ENCODE assay signal across 15 cellular contexts in genomic region chr3:194075802-194076460, GRCh38.
DNase-seq lines count a peak whose midpoint lies in the region; ATAC-seq and TF ChIP-seq lines count a peak whose summit lies in the region.
"Had no signal": no experiment of that assay in that cellular context is flagged by ENCODE, and none has a peak within 500 bp of the region (broad histone marks: within the 10 kb centered on the region; RNA-seq: fewer than 3 reads in every experiment).

No MANE protein-coding gene starts in this region.

- peaks cover 23% of the 10 kb centered on the region for H3K27me3 Mint-ChIP-seq in WTC11 (ENCODE audit: low read depth)

- DNase-seq in M059J (ENCODE audit: low read depth) (peak; percentile 83), WTC11 (ENCODE audit: low spot score) (no peak), T-helper 9 cell (no peak), pons (ENCODE audit: low spot score) (no peak), NCI-H345 (lab: John Stamatoyannopoulos, UW) (no peak)
- DNase-seq: activated CD4-positive, alpha-beta T cell treated with anti-CD3 and anti-CD28 coated beads, Interleukin-2, amount 50 U/mL, for 4 hours; colonic mucosa; esophagus squamous epithelium; GDM1; head of caudate nucleus; kidney had no signal

- H3K9me3 ChIP-seq in liver (ENCODE audit: control insufficient read depth in 4 of 4, low read length in 3 of 4): no peaks in the 10 kb centered on the region
- H3K9me3 ChIP-seq: colonic mucosa, esophagus squamous epithelium had no signal

- peaks cover 13 to 37% (median 27%) of the 10 kb centered on the region in 4 donors for H3K4me1 ChIP-seq in liver (ENCODE audit: control insufficient read depth in 4 of 4, insufficient read depth in 4 of 4, low read length in 3 of 4)

- H3K27me3 ChIP-seq in liver (ENCODE audit: control insufficient read depth in 4 of 4, insufficient read depth in 4 of 4, low read length in 3 of 4): no peaks in the 10 kb centered on the region
- H3K27me3 ChIP-seq: colonic mucosa had no signal

- ATAC-seq in WTC11 (peak; percentile 43; the same call in 1 of the 2 replicates), HG03520 (IDR thresholded peaks at IDR 0.05; ENCODE audit: unreplicated experiment) (no peak)

- 36% methylated on average over 6 of the region's 6 CpGs for WGBS in liver

- CTCF ChIA-PET in WTC11 (lab: Charles Lee): interaction anchor here (0.7 kb wide), 1 partner anchor 221 kb away, joined by 3 read pairs; no protein-coding TSS in a partner anchor

- H3K36me3 ChIP-seq in liver (ENCODE audit: control insufficient read depth in 4 of 4, insufficient read depth in 3 of 4, low read depth in 1 of 4, low read length in 3 of 4): no peaks in the 10 kb centered on the region
- H3K36me3 ChIP-seq: colonic mucosa, esophagus squamous epithelium had no signal

- peaks cover 22% of the 10 kb centered on the region for H3K4me1 Mint-ChIP-seq in WTC11

- H3K27ac ChIP-seq in C4-2B (peak overlapping the region; percentile 49), liver (ENCODE audit: low read depth in 1 of 2, low read length in 2 of 2) (peak overlapping the region; percentile 81 to 83)
- H3K27ac ChIP-seq: colonic mucosa, esophagus squamous epithelium had no signal

- TF ChIP-seq RAD21 in liver (IDR thresholded peaks at IDR 0.05): peak; percentile 61 to 79

- no peaks in the 10 kb centered on the region for H3K36me3 Mint-ChIP-seq in WTC11

- no peak overlapping the region for H3K4me3 ChIP-seq in liver (ENCODE audit: low read depth in 1 of 3, low read length in 3 of 3)
- H3K4me3 ChIP-seq: colonic mucosa, esophagus squamous epithelium had no signal

- H3K9me3 Mint-ChIP-seq in WTC11: no peaks in the 10 kb centered on the region
- H3K9me3 Mint-ChIP-seq: activated T-helper 1 cell treated with anti-CD3 and anti-CD28 coated beads, Interleukin-12 subunit alpha, Interleukin-12 subunit beta, Interleukin-2, Interleukin-4 antibody, amounts not matched to agents 30 ng/mL and 10 ng/mL and 1 ng/mL, durations not matched to agents 14 hours and 24 hours and 36 hours had no signal

- TF ChIP-seq CTCF in C4-2B (conservative IDR thresholded peaks at IDR 0.05): no peak; the same call in 1 of the 2 replicates
- TF ChIP-seq CTCF in WTC11 (IDR thresholded peaks at IDR 0.05): no peak
- no peak for TF ChIP-seq CTCF in liver (IDR thresholded peaks at IDR 0.05; ENCODE audit: low read depth, low read length, missing input control)

- no peak overlapping the region for H3K27ac Mint-ChIP-seq in WTC11
- H3K27ac Mint-ChIP-seq: activated T-helper 1 cell treated with anti-CD3 and anti-CD28 coated beads, Interleukin-12 subunit alpha, Interleukin-12 subunit beta, Interleukin-2, Interleukin-4 antibody, amounts not matched to agents 30 ng/mL and 10 ng/mL and 1 ng/mL, durations not matched to agents 14 hours and 24 hours and 36 hours had no signal

- POLR2A ChIA-PET in WTC11 (lab: Charles Lee): no interaction called here

- H3K9ac ChIP-seq in liver (ENCODE audit: low read depth in 1 of 2, low read length in 2 of 2): peak overlapping the region in 1 of 2 donors; percentile 46

- H3K4me3 Mint-ChIP-seq in WTC11: no peak overlapping the region
- H3K4me3 Mint-ChIP-seq: activated T-helper 1 cell treated with anti-CD3 and anti-CD28 coated beads, Interleukin-12 subunit alpha, Interleukin-12 subunit beta, Interleukin-2, Interleukin-4 antibody, amounts not matched to agents 30 ng/mL and 10 ng/mL and 1 ng/mL, durations not matched to agents 14 hours and 24 hours and 36 hours had no signal

TF ChIP-seq in WTC11, 78 proteins besides CTCF, POLR2A, EP300 and RAD21:
- TF ChIP-seq GABPB1 (CRISPR knock-in tag; IDR thresholded peaks at IDR 0.05) (peak; percentile 54), FOXP4 (CRISPR knock-in tag; IDR thresholded peaks at IDR 0.05) (no peak)
TF ChIP-seq in WTC11: peak in this region for 1.

TF ChIP-seq in liver, 16 proteins besides CTCF, POLR2A, EP300 and RAD21:
- peak; percentile 98 for TF ChIP-seq FOXA2 (IDR thresholded peaks at IDR 0.05)
- peak; percentile 58 for TF ChIP-seq ZBTB33 (IDR thresholded peaks at IDR 0.05)
- TF ChIP-seq JUND (IDR thresholded peaks at IDR 0.05): peak in 1 of 2 donors; percentile 68
- TF ChIP-seq FOXA1 (IDR thresholded peaks at IDR 0.05): peak; percentile 94
- peak; percentile 90 to 92 for TF ChIP-seq RXRA (IDR thresholded peaks at IDR 0.05)
- no peak for TF ChIP-seq GABPA (IDR thresholded peaks at IDR 0.05 in 1 of 2, conservative IDR thresholded peaks at IDR 0.05 in 1 of 2)
- peak; percentile 90 for TF ChIP-seq MAX (IDR thresholded peaks at IDR 0.05)
- no peak for TF ChIP-seq ATF3 (IDR thresholded peaks at IDR 0.05)
- peak; percentile 86 for TF ChIP-seq YY1 (IDR thresholded peaks at IDR 0.05)
- TF ChIP-seq HNF4G (IDR thresholded peaks at IDR 0.05): no peak
- no peak for TF ChIP-seq TAF1 (conservative IDR thresholded peaks at IDR 0.05)
- TF ChIP-seq REST (IDR thresholded peaks at IDR 0.05): peak; percentile 65
- peak; percentile 73 for TF ChIP-seq NR2F2 (IDR thresholded peaks at IDR 0.05)
- TF ChIP-seq SP1 (IDR thresholded peaks at IDR 0.05): peak; percentile 93
- TF ChIP-seq EGR1 (IDR thresholded peaks at IDR 0.05; ENCODE audit: low read depth in 2 of 2): no peak
- TF ChIP-seq HNF4A (conservative IDR thresholded peaks at IDR 0.05): peak; percentile 76 to 80
